ENCODE assay signal across 10 cellular contexts in the genomic region with DNA sequence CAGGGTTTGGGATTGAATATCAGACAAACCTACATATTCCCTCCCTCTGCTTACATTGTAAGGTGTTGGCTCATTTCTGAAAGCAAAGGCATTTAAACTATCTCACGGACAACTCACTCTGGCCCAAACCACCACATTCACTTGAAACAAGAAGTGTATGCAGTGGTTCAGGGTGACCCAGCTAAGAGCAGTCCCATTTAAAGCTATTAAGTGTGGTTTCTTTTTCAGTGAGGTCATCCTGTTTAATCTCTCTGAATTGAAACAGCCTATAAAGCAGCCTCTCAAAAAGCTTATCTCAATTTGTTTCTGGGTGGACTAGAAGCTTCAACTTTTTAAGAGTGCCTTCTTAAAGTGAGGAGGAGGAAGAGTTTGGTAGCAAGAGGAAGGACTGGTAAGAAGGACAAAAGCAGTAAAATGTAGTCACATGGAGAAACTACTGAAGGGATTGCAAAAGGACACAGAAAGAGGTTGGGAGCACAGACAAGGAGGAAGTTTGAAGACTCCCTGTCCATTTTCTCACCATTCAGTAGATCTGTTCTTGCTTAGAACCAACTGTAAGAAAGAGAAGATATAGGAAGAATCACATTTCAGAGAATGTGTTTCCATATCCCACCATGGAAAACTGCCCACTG.
DNase-seq lines count a peak whose midpoint lies in the region; FAIRE-seq and TF ChIP-seq lines count a peak whose summit lies in the region.
"Had no signal": no experiment of that assay in that cellular context is flagged by ENCODE, and none has a peak within 500 bp of the region (broad histone marks: within the 10 kb centered on the region; RNA-seq: fewer than 3 reads in every experiment).

No MANE protein-coding gene starts in this region.

- no peaks in the 10 kb centered on the region for H3K27me3 ChIP-seq in muscle layer of duodenum (ENCODE audit: low read depth, low read length)
- H3K27me3 ChIP-seq: testis had no signal

- H3K27ac ChIP-seq in muscle layer of duodenum (ENCODE audit: low read length): peak overlapping the region; percentile 10
- H3K27ac ChIP-seq: testis had no signal

- FAIRE-seq in RCC 7860 (lab: Jason Lieb, UNC): no peak

- H3K36me3 ChIP-seq in muscle layer of duodenum (ENCODE audit: control insufficient read depth in 1 of 2, insufficient read depth in 2 of 2, low read length in 2 of 2): no peaks in the 10 kb centered on the region

- no peak overlapping the region for H3K4me3 ChIP-seq in muscle layer of duodenum (ENCODE audit: low read depth in 1 of 2, low read length in 2 of 2)
- H3K4me3 ChIP-seq: testis had no signal

- no peaks in the 10 kb centered on the region for H3K9me3 ChIP-seq in muscle layer of duodenum (ENCODE audit: control insufficient read depth in 1 of 2, low read length in 2 of 2)
- H3K9me3 ChIP-seq: testis had no signal

- no peak for TF ChIP-seq CTCF in GM10266 (IDR thresholded peaks at IDR 0.05; ENCODE audit: control insufficient read depth, insufficient read depth, low read depth, missing control alignments)

- peaks cover 4 to 5% of the 10 kb centered on the region in 2 donors for H3K4me1 ChIP-seq in muscle layer of duodenum (ENCODE audit: control insufficient read depth in 1 of 2, insufficient read depth in 2 of 2, low read length in 2 of 2)

- DNase-seq in GM10266 (ENCODE audit: extremely low spot score): peak; percentile 32
- peak; percentile 16 for DNase-seq in HCEC 1CT
- DNase-seq in RCC 7860 (ENCODE audit: low spot score): peak; percentile 10
- DNase-seq in RKO (ENCODE audit: low spot score): no peak
- no peak for DNase-seq in stimulated activated CD8-positive, alpha-beta memory T cell treated with anti-CD3 and anti-CD28 coated beads, Interleukin-4, amount 100 ng/mL, for 48 hours
- DNase-seq in stimulated activated CD4-positive, alpha-beta T cell treated with anti-CD3 and anti-CD28 coated beads, Interleukin-4, amount 100 ng/mL, for 24 hours: no peak
- no peak for DNase-seq in NCI-H526 (lab: John Stamatoyannopoulos, UW)
- DNase-seq: activated naive CD8-positive, alpha-beta T cell treated with anti-CD3 and anti-CD28 coated beads for 36 hours; testis had no signal

Comparison
In these comparisons a context has a peak if more than half of its experiments do, and no peak if none do; other contexts are left out.
1. DNase-seq: peak in GM10266 (single experiment), HCEC 1CT (single experiment) and RCC 7860 (single experiment); none in RKO (single experiment), stimulated activated CD8-positive, alpha-beta memory T cell treated with anti-CD3 and anti-CD28 coated beads, Interleukin-4, amount 100 ng/mL, for 48 hours (single experiment), stimulated activated CD4-positive, alpha-beta T cell treated with anti-CD3 and anti-CD28 coated beads, Interleukin-4, amount 100 ng/mL, for 24 hours (single experiment) and NCI-H526 (0 of 2).